In genomic region chr10:91537614-91538383, GRCh38 we compare ENCODE assay signal across 2 cellular contexts.
A peak's percentile ranks its signal among the peaks of the same experiment; 100 is the strongest.
TF ChIP-seq lines count a peak whose summit lies in the region.

No MANE protein-coding gene starts in this region.

TF ChIP-seq in GM12878, 131 proteins besides CTCF, POLR2A, EP300 and RAD21 (continued from another document):
- TF ChIP-seq SKIL (IDR thresholded peaks at IDR 0.05; ENCODE audit: low read depth, poor library complexity, severe bottlenecking) (no peak), RCOR1 (conservative IDR thresholded peaks at IDR 0.05; ENCODE audit: low read depth, low read length) (no peak), YY1 (IDR thresholded peaks at IDR 0.05; ENCODE audit: low read depth, low read length) (0 out of 2 replicates have a peak, but pooled peaks have one; percentile 10), POU2F2 (IDR thresholded peaks at IDR 0.05; ENCODE audit: borderline replicate concordance, low read depth, low read length) (peak; percentile 24; the same call in 1 of the 3 replicates), BHLHE40 (IDR thresholded peaks at IDR 0.05; ENCODE audit: borderline replicate concordance in 1 of 2, low read depth in 2 of 2, low read length in 1 of 2) (peak; percentile 34 to 36; a peak in 2 of 4 replicates), CREB1 (IDR thresholded peaks at IDR 0.05; ENCODE audit: low read depth) (0 out of 2 replicates have a peak, but pooled peaks have one; percentile 21), TCF7 (IDR thresholded peaks at IDR 0.05; ENCODE audit: borderline replicate concordance) (peak; percentile 83; the same call in 1 of the 2 replicates), RUNX3 (IDR thresholded peaks at IDR 0.05; ENCODE audit: low read length) (peak; percentile 92), IRF4 (IDR thresholded peaks at IDR 0.05; ENCODE audit: low read depth, low read length) (peak; percentile 64; the same call in 1 of the 2 replicates), PAX5 (IDR thresholded peaks at IDR 0.05; ENCODE audit: borderline replicate concordance, low read depth, low read length) (peak; percentile 58; the same call in 1 of the 2 replicates), NFIC (IDR thresholded peaks at IDR 0.05; ENCODE audit: low read depth, low read length) (peak; percentile 60; the same call in 1 of the 2 replicates), TBL1XR1 (IDR thresholded peaks at IDR 0.05; ENCODE audit: low read depth, low read length) (no peak), ATF2 (IDR thresholded peaks at IDR 0.05; ENCODE audit: low read length) (peak; percentile 43; the same call in 1 of the 2 replicates)
TF ChIP-seq in GM12878: peak in this region for 12.

TF ChIP-seq in liver, 16 proteins besides CTCF, POLR2A, EP300 and RAD21 (continued from another document):
- TF ChIP-seq HNF4G (IDR thresholded peaks at IDR 0.05), result no peak
- TF ChIP-seq GABPA (IDR thresholded peaks at IDR 0.05 in 1 of 2, conservative IDR thresholded peaks at IDR 0.05 in 1 of 2), result no peak
- TF ChIP-seq MAX (IDR thresholded peaks at IDR 0.05), result peak; percentile 72
- peak; percentile 48 for TF ChIP-seq YY1 (IDR thresholded peaks at IDR 0.05)
- TF ChIP-seq EGR1 (IDR thresholded peaks at IDR 0.05; ENCODE audit: low read depth in 2 of 2), result peak in 1 of 2 donors; percentile 45
- TF ChIP-seq ZBTB33 (IDR thresholded peaks at IDR 0.05), result peak; percentile 57
- TF ChIP-seq FOXA1 (IDR thresholded peaks at IDR 0.05), result peak; percentile 73
- TF ChIP-seq HNF4A (conservative IDR thresholded peaks at IDR 0.05), result peak; percentile 79
- TF ChIP-seq JUND (IDR thresholded peaks at IDR 0.05), result peak; percentile 44
- peak; percentile 76 for TF ChIP-seq FOXA2 (IDR thresholded peaks at IDR 0.05)
